Comparison of ENCODE assay signal across 31 cellular contexts in genomic region chr17:66837883-66838665, GRCh38. TPM values are rescaled to one million over a fixed set of nuclear protein-coding genes. Genes with fewer than 3 reads are reported as not detected.
"Had no signal": no experiment of that assay in that cellular context is flagged by ENCODE, and none has a peak within 500 bp of the region (broad histone marks: within the 10 kb centered on the region; RNA-seq: fewer than 3 reads in every experiment).

No MANE protein-coding gene starts in this region.

- H3K4me3 Mint-ChIP-seq: activated CD4-positive, alpha-beta memory T cell treated with anti-CD3 and anti-CD28 coated beads for 36 hours; activated CD4-positive, alpha-beta T cell treated with anti-CD3 and anti-CD28 coated beads, Interleukin-2, amount 10 ng/mL, durations not matched to agents 7 days and 5 days; activated naive CD8-positive, alpha-beta T cell treated with anti-CD3 and anti-CD28 coated beads, Interleukin-2, amount 50 U/mL, for 24 hours; activated T-cell treated with anti-CD3 and anti-CD28 coated beads, Interleukin-2, amount 50 U/mL, for 4 hours had no signal

- H3K9me3 Mint-ChIP-seq: activated CD4-positive, alpha-beta memory T cell treated with anti-CD3 and anti-CD28 coated beads for 36 hours; activated CD4-positive, alpha-beta T cell treated with anti-CD3 and anti-CD28 coated beads, Interleukin-2, amount 10 ng/mL, durations not matched to agents 7 days and 5 days; activated naive CD4-positive, alpha-beta T cell treated with anti-CD3 and anti-CD28 coated beads, Interleukin-2, amount 50 U/mL, for 72 hours; activated naive CD8-positive, alpha-beta T cell treated with anti-CD3 and anti-CD28 coated beads, Interleukin-2, amount 50 U/mL, for 24 hours; activated T-cell treated with anti-CD3 and anti-CD28 coated beads, Interleukin-2, amount 50 U/mL, for 4 hours had no signal

- H3K27ac Mint-ChIP-seq: activated CD4-positive, alpha-beta memory T cell treated with anti-CD3 and anti-CD28 coated beads for 36 hours; activated CD4-positive, alpha-beta T cell treated with anti-CD3 and anti-CD28 coated beads, Interleukin-2, amount 10 ng/mL, durations not matched to agents 7 days and 5 days; activated naive CD4-positive, alpha-beta T cell treated with anti-CD3 and anti-CD28 coated beads, Interleukin-2, amount 50 U/mL, for 72 hours; activated naive CD8-positive, alpha-beta T cell treated with anti-CD3 and anti-CD28 coated beads, Interleukin-2, amount 50 U/mL, for 24 hours had no signal

- H3K4me3 ChIP-seq: ascending aorta, body of pancreas, SJCRH30 had no signal

- H3K9ac ChIP-seq: SK-N-SH had no signal

- H3K4me1 ChIP-seq: ascending aorta, SJCRH30 had no signal

- H3K36me3 ChIP-seq: ascending aorta, SJCRH30 had no signal

- H3K27me3 ChIP-seq: ascending aorta, SJCRH30 had no signal

- H3K27ac ChIP-seq: ascending aorta, body of pancreas, RWPE1, SJCRH30, VCaP had no signal

- ATAC-seq: activated naive CD4-positive, alpha-beta T cell treated with anti-CD3 and anti-CD28 coated beads, Interleukin-2, amount 50 U/mL, for 72 hours; activated naive CD8-positive, alpha-beta T cell treated with anti-CD3 and anti-CD28 coated beads, Interleukin-2, amount 50 U/mL, for 24 hours; activated T-cell treated with anti-CD3 and anti-CD28 coated beads, Interleukin-2, amount 50 U/mL, for 4 hours; body of pancreas; Panc1 had no signal

- H3K36me3 Mint-ChIP-seq: activated CD4-positive, alpha-beta memory T cell treated with anti-CD3 and anti-CD28 coated beads for 36 hours; activated naive CD4-positive, alpha-beta T cell treated with anti-CD3 and anti-CD28 coated beads, Interleukin-2, amount 50 U/mL, for 72 hours had no signal

- DNase-seq: activated CD4-positive, alpha-beta memory T cell treated with anti-CD3 and anti-CD28 coated beads for 36 hours; activated CD4-positive, alpha-beta T cell treated with anti-CD3 and anti-CD28 coated beads, Interleukin-2, amount 10 ng/mL, durations not matched to agents 7 days and 5 days; activated CD4-positive, CD25-positive, alpha-beta regulatory T cell; activated CD8-positive, alpha-beta memory T cell treated with anti-CD3 and anti-CD28 coated beads for 24 hours; activated effector memory CD4-positive, alpha-beta T cell treated with anti-CD3 and anti-CD28 coated beads, Interleukin-2, amount 50 U/mL, for 16 hours; activated naive CD4-positive, alpha-beta T cell treated with Interleukin-2 at 50 U/mL for 16 hours; activated naive CD8-positive, alpha-beta T cell treated with anti-CD3 and anti-CD28 coated beads, Interleukin-2, amount 50 U/mL, for 24 hours; activated T-cell treated with anti-CD3 and anti-CD28 coated beads, Interleukin-2, amount 50 U/mL, for 4 hours; amniotic stem cell; body of pancreas; Karpas-422; MM.1S; NCI-H1105; NCI-H1694 treated with DMSO at 0.1 percent for 48 hours; NCI-H2029 treated with DMSO at 0.1 percent for 48 hours; NCI-H345; NCI-H510A; NCI-H526 treated with DMSO at 0.1 percent for 48 hours; NK-92 treated with Interleukin-12 subunit alpha and Interleukin-12 subunit beta, amount 100 ng/mL, for 24 hours; OCI-M1; Right ventricle myocardium superior; SJCRH30; SK-N-SH; T-helper 1 cell had no signal

- H3K4me2 ChIP-seq: SK-N-SH had no signal

- H3K9me3 ChIP-seq: ascending aorta, body of pancreas, SJCRH30, SK-N-SH had no signal

- H3K4me1 Mint-ChIP-seq: activated CD4-positive, alpha-beta T cell treated with anti-CD3 and anti-CD28 coated beads, Interleukin-2, amount 10 ng/mL, durations not matched to agents 7 days and 5 days; activated naive CD8-positive, alpha-beta T cell treated with anti-CD3 and anti-CD28 coated beads, Interleukin-2, amount 50 U/mL, for 24 hours had no signal

RNA-seq across cellular contexts. Expression of gene CACNG5, which starts 3.2 kb away (rescaled TPM):
- total RNA-seq: activated CD4-positive, alpha-beta memory T cell treated with anti-CD3 and anti-CD28 coated beads for 36 hours; activated CD4-positive, alpha-beta T cell treated with anti-CD3 and anti-CD28 coated beads, Interleukin-2, amount 10 ng/mL, durations not matched to agents 7 days and 5 days; activated naive CD4-positive, alpha-beta T cell treated with anti-CD3 and anti-CD28 coated beads, Interleukin-2, amount 50 U/mL, for 72 hours; activated T-cell treated with anti-CD3 and anti-CD28 coated beads, Interleukin-2, amount 50 U/mL, for 4 hours; ascending aorta; bronchial epithelial cell; Right ventricle myocardium superior; T-helper 2 cell treated with Interferon-gamma antibody and Interleukin-4, amounts not matched to agents 100 ng/mL and 5 ng/mL, for 36 hours had no signal
